Comparison of ENCODE assay signal across 8 cellular contexts in the genomic region with DNA sequence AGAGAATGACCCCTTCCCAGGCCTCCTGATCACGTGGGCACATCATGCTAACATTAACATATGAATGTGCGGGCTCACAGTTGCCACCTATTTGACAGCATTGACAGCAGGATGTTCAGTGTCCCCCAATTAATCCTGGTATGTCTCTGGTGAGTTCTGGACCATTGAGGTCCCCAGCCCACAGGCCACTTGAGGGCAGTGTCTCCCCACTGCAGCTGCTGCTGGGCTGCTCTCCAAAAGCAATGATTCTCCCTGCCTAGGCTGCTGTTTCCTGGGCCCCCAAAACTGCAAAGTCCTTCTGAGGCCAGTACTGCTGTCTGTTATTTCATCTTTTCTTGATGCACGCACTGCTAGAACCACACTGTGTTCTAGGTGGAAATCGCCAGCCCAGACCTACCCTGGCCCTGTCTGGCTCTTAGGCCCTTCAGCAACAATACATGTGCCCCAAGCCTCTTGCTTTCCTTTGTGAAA. TPM values are rescaled to one million over a fixed set of nuclear protein-coding genes. Genes with fewer than 3 reads are reported as not detected.
DNase-seq lines count a peak whose midpoint lies in the region; ATAC-seq and TF ChIP-seq lines count a peak whose summit lies in the region.

No MANE protein-coding gene starts in this region.

- H3K79me2 ChIP-seq in DOHH2 (ENCODE audit: control insufficient read depth, low read length) = no peaks in the 10 kb centered on the region

- H3K9me2 ChIP-seq in DOHH2 (replicated peaks; ENCODE audit: control insufficient read depth, low read length) = no peaks in the 10 kb centered on the region

- ATAC-seq in thoracic aorta (ENCODE audit: insufficient number of reproducible peaks, low FRiP score, low read depth) = no peak
- no peak for ATAC-seq in GM18511 (IDR thresholded peaks at IDR 0.05; ENCODE audit: unreplicated experiment)
- no peak for ATAC-seq in HG03354 (IDR thresholded peaks at IDR 0.05; ENCODE audit: poor library complexity, severe bottlenecking, unreplicated experiment)

- peak; percentile 5 for DNase-seq in MV-4-11 (lab: John Stamatoyannopoulos, UW)
- peak; percentile 55 to 83 (median 75) for DNase-seq in adrenal gland
- peak; percentile 81 for DNase-seq in iPS-NIHi11 (ENCODE audit: low spot score)
- no peak for DNase-seq in thoracic aorta (ENCODE audit: low spot score)
- no peak for DNase-seq in NK-92 treated with Interleukin-12 subunit alpha and Interleukin-12 subunit beta, amount 100 ng/mL, for 24 hours (lab: John Stamatoyannopoulos, UW)

- TF ChIP-seq POLR2A in adrenal gland (IDR thresholded peaks at IDR 0.05) = no peak

- H3K27ac ChIP-seq in DOHH2 (ENCODE audit: low read depth, low read length) = no peak overlapping the region
- no peak overlapping the region for H3K27ac ChIP-seq in adrenal gland
- no peak overlapping the region for H3K27ac ChIP-seq in thoracic aorta

- H3K4me3 ChIP-seq in DOHH2 (ENCODE audit: low read length) = no peak overlapping the region
- H3K4me3 ChIP-seq in adrenal gland = no peak overlapping the region
- H3K4me3 ChIP-seq in thoracic aorta = no peak overlapping the region

- H3K27me3 ChIP-seq in DOHH2 (ENCODE audit: control insufficient read depth, low read length) (no peaks in the 10 kb centered on the region), adrenal gland (no peaks in the 10 kb centered on the region), thoracic aorta (replicated peaks; ENCODE audit: insufficient read depth) (no peaks in the 10 kb centered on the region)

- no peak overlapping the region for H3K4me2 ChIP-seq in DOHH2 (ENCODE audit: low read length)

- H3K4me1 ChIP-seq in DOHH2 (ENCODE audit: control insufficient read depth, low read length) = no peaks in the 10 kb centered on the region
- no peaks in the 10 kb centered on the region for H3K4me1 ChIP-seq in adrenal gland (replicated peaks in 1 of 2)
- no peaks in the 10 kb centered on the region for H3K4me1 ChIP-seq in thoracic aorta (ENCODE audit: control insufficient read depth in 1 of 2, low read depth in 2 of 2)

- H3F3A ChIP-seq in DOHH2 (ENCODE audit: control insufficient read depth, insufficient read depth) = no peaks in the 10 kb centered on the region

- H4K20me1 ChIP-seq in DOHH2 (ENCODE audit: control insufficient read depth, insufficient read depth, low read depth, low read length) = no peaks in the 10 kb centered on the region

- H3K36me3 ChIP-seq in DOHH2 (ENCODE audit: control insufficient read depth, low read length) = no peaks in the 10 kb centered on the region
- no peaks in the 10 kb centered on the region for H3K36me3 ChIP-seq in adrenal gland (replicated peaks in 1 of 2)
- H3K36me3 ChIP-seq in thoracic aorta = no peaks in the 10 kb centered on the region

- intact Hi-C loops in adrenal gland (cut with DNase I) = loop anchor here (2.0 to 10.0 kb wide), 2 partner anchors 278 kb away; no protein-coding TSS in a partner anchor

- 28 to 43% (median 33%) methylated on average over 3 to 4 of the region's 4 CpGs for WGBS in adrenal gland, 4 donors

- no peaks in the 10 kb centered on the region for H3K9me3 ChIP-seq in DOHH2 (ENCODE audit: control insufficient read depth, insufficient read depth, low read length)
- H3K9me3 ChIP-seq in adrenal gland (replicated peaks in 1 of 3) = peaks cover 0 to 3% (median 0%) of the 10 kb centered on the region in 3 donors
- H3K9me3 ChIP-seq in thoracic aorta = no peaks in the 10 kb centered on the region

- peak; percentile 36 for TF ChIP-seq CTCF in DOHH2 (IDR thresholded peaks at IDR 0.05; ENCODE audit: low read depth, low read length, poor library complexity, severe bottlenecking)
- TF ChIP-seq CTCF in adrenal gland (IDR thresholded peaks at IDR 0.05) = peak; percentile 59 to 91 (median 84)
- peak; percentile 67 for TF ChIP-seq CTCF in thoracic aorta (IDR thresholded peaks at IDR 0.05)

RNA-seq across cellular contexts. Expression of a gene that starts 52.7 kb away (rescaled TPM):
- total RNA-seq in adrenal gland = 100 to 1,000 TPM in 1 of 8 donors, 10 to 100 TPM in 7; 18.0 to 231 (median 37.9) TPM
- polyA plus RNA-seq in adrenal gland = 100 to 1,000 TPM in 1 of 3 donors, 10 to 100 TPM in 2; 16.3 to 128 (median 21.0) TPM
- 1 to 10 TPM; 1.5 to 4.0 TPM for total RNA-seq in thoracic aorta

Comparison
In these comparisons a context has a peak if more than half of its experiments do, and no peak if none do; other contexts are left out.
1. DNase-seq: peak in MV-4-11 (single experiment), adrenal gland (7 of 7) and iPS-NIHi11 (single experiment); none in thoracic aorta (single experiment) and NK-92 treated with Interleukin-12 subunit alpha and Interleukin-12 subunit beta, amount 100 ng/mL, for 24 hours (single experiment).
2. Peak in every context shown above with its lines, with median percentiles within 50 percentile points of each other: CTCF ChIP-seq.